1 cellular context compared by ENCODE assay signal in the genomic region with DNA sequence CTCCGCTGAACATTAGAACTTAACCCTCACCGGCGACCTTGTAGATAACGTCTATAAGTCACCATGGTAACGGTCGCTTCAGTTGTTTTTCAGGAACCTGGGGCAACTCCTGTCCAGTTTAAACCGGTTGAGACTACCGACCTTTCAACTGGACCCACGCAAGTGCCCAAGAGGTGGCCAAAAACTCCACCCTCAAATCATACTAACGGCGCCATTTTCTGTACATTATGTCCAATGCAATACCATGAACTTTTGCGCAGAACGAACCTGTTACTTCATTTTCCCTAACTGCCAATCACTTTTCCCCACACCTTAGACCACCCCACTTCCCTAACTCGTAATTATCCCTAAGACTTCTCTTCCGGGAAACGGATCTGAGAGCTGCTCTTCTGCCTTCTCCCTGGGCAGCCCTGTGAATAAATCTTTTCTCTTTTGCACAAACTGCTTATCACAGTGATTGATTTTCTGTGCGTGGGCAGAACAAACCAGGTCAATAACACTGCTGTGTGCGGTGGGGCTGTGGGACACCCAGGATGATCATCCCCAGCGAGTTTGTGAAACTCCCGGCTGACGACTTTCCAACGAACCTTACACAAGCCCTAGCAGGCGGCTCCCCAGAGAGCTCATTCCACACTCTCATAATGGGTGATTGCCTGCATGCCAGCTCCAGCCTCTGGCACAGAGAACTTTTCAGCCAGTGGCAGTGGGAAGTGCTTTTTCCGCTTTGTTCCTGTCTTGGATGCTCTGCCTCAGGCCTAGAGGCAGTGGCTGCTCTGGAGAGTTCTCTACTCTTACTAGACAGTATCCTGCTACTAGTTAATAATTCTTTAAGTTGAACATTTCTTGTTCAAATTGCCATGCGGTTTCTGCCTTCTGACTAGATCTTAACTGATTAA.
TF ChIP-seq lines count a peak whose summit lies in the region.

No MANE protein-coding gene starts in this region.

TF ChIP-seq in K562, 482 proteins besides CTCF, POLR2A, EP300 and RAD21 (continued from another document and continues in another):
- TF ChIP-seq, protein P1, sequence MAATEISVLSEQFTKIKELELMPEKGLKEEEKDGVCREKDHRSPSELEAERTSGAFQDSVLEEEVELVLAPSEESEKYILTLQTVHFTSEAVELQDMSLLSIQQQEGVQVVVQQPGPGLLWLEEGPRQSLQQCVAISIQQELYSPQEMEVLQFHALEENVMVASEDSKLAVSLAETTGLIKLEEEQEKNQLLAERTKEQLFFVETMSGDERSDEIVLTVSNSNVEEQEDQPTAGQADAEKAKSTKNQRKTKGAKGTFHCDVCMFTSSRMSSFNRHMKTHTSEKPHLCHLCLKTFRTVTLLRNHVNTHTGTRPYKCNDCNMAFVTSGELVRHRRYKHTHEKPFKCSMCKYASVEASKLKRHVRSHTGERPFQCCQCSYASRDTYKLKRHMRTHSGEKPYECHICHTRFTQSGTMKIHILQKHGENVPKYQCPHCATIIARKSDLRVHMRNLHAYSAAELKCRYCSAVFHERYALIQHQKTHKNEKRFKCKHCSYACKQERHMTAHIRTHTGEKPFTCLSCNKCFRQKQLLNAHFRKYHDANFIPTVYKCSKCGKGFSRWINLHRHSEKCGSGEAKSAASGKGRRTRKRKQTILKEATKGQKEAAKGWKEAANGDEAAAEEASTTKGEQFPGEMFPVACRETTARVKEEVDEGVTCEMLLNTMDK (IDR thresholded peaks at IDR 0.05; ENCODE audit: borderline replicate concordance, insufficient read depth, low read depth, low read length, poor library complexity, severe bottlenecking) = no peak
- TF ChIP-seq POLR2AphosphoS5 (IDR thresholded peaks at IDR 0.05; ENCODE audit: control insufficient read depth, insufficient read depth, low read depth, low read length) (no peak; the same call in 1 of the 2 replicates), KDM5B (IDR thresholded peaks at IDR 0.05; ENCODE audit: insufficient replicate concordance, low read depth, low read length) (no peak), NFRKB (IDR thresholded peaks at IDR 0.05; ENCODE audit: low read depth) (peak; percentile 99), KLF10 (CRISPR knock-in tag; IDR thresholded peaks at IDR 0.05) (no peak), ZBTB7A (IDR thresholded peaks at IDR 0.05; ENCODE audit: borderline replicate concordance, control insufficient read depth, low read depth, low read length) (no peak), ZNF695 (CRISPR knock-in tag; IDR thresholded peaks at IDR 0.05) (no peak), ZNF3 (CRISPR knock-in tag; IDR thresholded peaks at IDR 0.05) (no peak), THRAP3 (IDR thresholded peaks at IDR 0.05; ENCODE audit: borderline replicate concordance) (no peak), ZNF133 (CRISPR knock-in tag; IDR thresholded peaks at IDR 0.05) (0 out of 2 replicates have a peak, but pooled peaks have one; percentile 9), ZNF57 (CRISPR knock-in tag; IDR thresholded peaks at IDR 0.05) (no peak), ARID2 (IDR thresholded peaks at IDR 0.05) (no peak; the same call in 1 of the 2 replicates), FOXK2 (conservative IDR thresholded peaks at IDR 0.05 in 1 of 2, IDR thresholded peaks at IDR 0.05 in 1 of 2; ENCODE audit: low read depth in 2 of 2) (peak; percentile 31 to 52; a peak in 3 of 4 replicates), ZNF384 (IDR thresholded peaks at IDR 0.05; ENCODE audit: low read depth, low read length) (no peak), CTBP1 (IDR thresholded peaks at IDR 0.05; ENCODE audit: borderline replicate concordance) (no peak), CBX3 (IDR thresholded peaks at IDR 0.05; ENCODE audit: borderline replicate concordance in 1 of 2, low read length in 2 of 2) (peak in 1 of 2 experiments; percentile 54; a peak in 1 of 3 replicates), NR3C1 (CRISPR knock-in tag; IDR thresholded peaks at IDR 0.05) (no peak), CBFB (CRISPR knock-in tag; IDR thresholded peaks at IDR 0.05) (no peak), THAP12 (CRISPR knock-in tag; IDR thresholded peaks at IDR 0.05) (no peak), ZNF551 (CRISPR knock-in tag; IDR thresholded peaks at IDR 0.05) (no peak), ZNF707 (CRISPR knock-in tag; conservative IDR thresholded peaks at IDR 0.05) (no peak), ZNF280B (CRISPR knock-in tag; IDR thresholded peaks at IDR 0.05) (no peak), FOXP1 (CRISPR knock-in tag; IDR thresholded peaks at IDR 0.05) (0 out of 2 replicates have a peak, but pooled peaks have one; percentile 22), ETV1 (tag; conservative IDR thresholded peaks at IDR 0.05; ENCODE audit: low read depth) (peak; percentile 38; the same call in 1 of the 2 replicates), TCFL5 (CRISPR knock-in tag; conservative IDR thresholded peaks at IDR 0.05) (no peak; the same call in 1 of the 2 replicates), ZNF140 (CRISPR knock-in tag; IDR thresholded peaks at IDR 0.05) (no peak), ZBTB5 (IDR thresholded peaks at IDR 0.05) (no peak), HMBOX1 (IDR thresholded peaks at IDR 0.05) (peak; percentile 60; the same call in 1 of the 2 replicates), STAT5B (CRISPR knock-in tag; IDR thresholded peaks at IDR 0.05) (no peak), SRF (CRISPR knock-in tag; IDR thresholded peaks at IDR 0.05) (peak in 1 of 2 experiments; percentile 57; a peak in 1 of 4 replicates), ARID3B (CRISPR knock-in tag; IDR thresholded peaks at IDR 0.05; ENCODE audit: borderline replicate concordance) (no peak), EWSR1 (IDR thresholded peaks at IDR 0.05; ENCODE audit: borderline replicate concordance, low read depth, partially characterized antibody) (no peak), STAG1 (CRISPR knock-in tag; IDR thresholded peaks at IDR 0.05; ENCODE audit: borderline replicate concordance) (no peak), HLTF (IDR thresholded peaks at IDR 0.05) (no peak), ZNF436 (CRISPR knock-in tag; IDR thresholded peaks at IDR 0.05) (no peak), CSDE1 (IDR thresholded peaks at IDR 0.05) (peak in 1 of 2 experiments; percentile 87; a peak in 2 of 4 replicates), ESRRA (IDR thresholded peaks at IDR 0.05; ENCODE audit: borderline replicate concordance, low read depth) (peak; percentile 84), ZKSCAN8 (CRISPR knock-in tag; IDR thresholded peaks at IDR 0.05) (peak; percentile 90), DMBX1 (CRISPR knock-in tag; IDR thresholded peaks at IDR 0.05; ENCODE audit: borderline replicate concordance) (peak; percentile 62; the same call in 1 of the 2 replicates), TEAD2 (tag; IDR thresholded peaks at IDR 0.05) (peak; percentile 78), TAL1 (IDR thresholded peaks at IDR 0.05) (no peak), ZNF77 (CRISPR knock-in tag; IDR thresholded peaks at IDR 0.05) (no peak)
- TF ChIP-seq, protein P2, sequence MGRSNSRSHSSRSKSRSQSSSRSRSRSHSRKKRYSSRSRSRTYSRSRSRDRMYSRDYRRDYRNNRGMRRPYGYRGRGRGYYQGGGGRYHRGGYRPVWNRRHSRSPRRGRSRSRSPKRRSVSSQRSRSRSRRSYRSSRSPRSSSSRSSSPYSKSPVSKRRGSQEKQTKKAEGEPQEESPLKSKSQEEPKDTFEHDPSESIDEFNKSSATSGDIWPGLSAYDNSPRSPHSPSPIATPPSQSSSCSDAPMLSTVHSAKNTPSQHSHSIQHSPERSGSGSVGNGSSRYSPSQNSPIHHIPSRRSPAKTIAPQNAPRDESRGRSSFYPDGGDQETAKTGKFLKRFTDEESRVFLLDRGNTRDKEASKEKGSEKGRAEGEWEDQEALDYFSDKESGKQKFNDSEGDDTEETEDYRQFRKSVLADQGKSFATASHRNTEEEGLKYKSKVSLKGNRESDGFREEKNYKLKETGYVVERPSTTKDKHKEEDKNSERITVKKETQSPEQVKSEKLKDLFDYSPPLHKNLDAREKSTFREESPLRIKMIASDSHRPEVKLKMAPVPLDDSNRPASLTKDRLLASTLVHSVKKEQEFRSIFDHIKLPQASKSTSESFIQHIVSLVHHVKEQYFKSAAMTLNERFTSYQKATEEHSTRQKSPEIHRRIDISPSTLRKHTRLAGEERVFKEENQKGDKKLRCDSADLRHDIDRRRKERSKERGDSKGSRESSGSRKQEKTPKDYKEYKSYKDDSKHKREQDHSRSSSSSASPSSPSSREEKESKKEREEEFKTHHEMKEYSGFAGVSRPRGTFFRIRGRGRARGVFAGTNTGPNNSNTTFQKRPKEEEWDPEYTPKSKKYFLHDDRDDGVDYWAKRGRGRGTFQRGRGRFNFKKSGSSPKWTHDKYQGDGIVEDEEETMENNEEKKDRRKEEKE (IDR thresholded peaks at IDR 0.05; ENCODE audit: borderline replicate concordance in 1 of 2, control insufficient read depth in 1 of 2, low read depth in 2 of 2, low read length in 1 of 2) = no peak
- TF ChIP-seq, protein P3, sequence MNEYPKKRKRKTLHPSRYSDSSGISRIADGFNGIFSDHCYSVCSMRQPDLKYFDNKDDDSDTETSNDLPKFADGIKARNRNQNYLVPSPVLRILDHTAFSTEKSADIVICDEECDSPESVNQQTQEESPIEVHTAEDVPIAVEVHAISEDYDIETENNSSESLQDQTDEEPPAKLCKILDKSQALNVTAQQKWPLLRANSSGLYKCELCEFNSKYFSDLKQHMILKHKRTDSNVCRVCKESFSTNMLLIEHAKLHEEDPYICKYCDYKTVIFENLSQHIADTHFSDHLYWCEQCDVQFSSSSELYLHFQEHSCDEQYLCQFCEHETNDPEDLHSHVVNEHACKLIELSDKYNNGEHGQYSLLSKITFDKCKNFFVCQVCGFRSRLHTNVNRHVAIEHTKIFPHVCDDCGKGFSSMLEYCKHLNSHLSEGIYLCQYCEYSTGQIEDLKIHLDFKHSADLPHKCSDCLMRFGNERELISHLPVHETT (CRISPR knock-in tag; conservative IDR thresholded peaks at IDR 0.05 in 1 of 2, IDR thresholded peaks at IDR 0.05 in 1 of 2) = peak in 1 of 2 experiments; percentile 94; a peak in 2 of 4 replicates
